ENCODE assay signal across 18 cellular contexts in the genomic region with DNA sequence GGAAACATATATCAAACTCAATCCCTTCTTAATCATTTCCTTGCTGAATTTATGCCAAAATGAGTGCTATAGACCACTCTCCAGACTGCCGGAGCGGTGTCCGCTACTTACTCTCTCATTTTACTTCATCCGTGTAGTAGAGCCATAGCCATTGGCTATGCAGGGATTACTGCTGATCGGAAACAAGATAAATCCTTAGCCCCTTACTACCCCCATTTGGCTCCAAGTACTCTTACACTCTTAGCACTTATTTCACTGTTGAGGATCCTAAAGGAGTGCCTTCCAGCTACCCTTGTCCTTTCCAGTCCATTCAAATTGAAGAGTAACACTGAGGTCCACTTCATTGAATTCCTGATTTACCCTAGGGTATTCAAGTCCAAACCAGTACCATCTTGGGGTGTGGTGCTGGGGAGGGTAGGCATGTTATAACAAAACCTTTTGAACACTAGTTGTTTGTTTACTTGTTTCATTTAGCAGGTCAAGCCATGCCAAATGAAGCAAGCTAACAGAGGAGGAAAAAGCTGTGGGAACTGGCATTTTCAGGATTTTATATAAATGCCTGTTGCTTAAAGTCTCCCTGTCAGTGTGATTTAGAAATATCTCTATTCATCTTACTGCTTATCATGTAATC.
DNase-seq lines count a peak whose midpoint lies in the region; ATAC-seq, FAIRE-seq and TF ChIP-seq lines count a peak whose summit lies in the region.
"Had no signal": no experiment of that assay in that cellular context is flagged by ENCODE, and none has a peak within 500 bp of the region (broad histone marks: within the 10 kb centered on the region; RNA-seq: fewer than 3 reads in every experiment).

No MANE protein-coding gene starts in this region.

- no peak overlapping the region for H2AFZ ChIP-seq in GM23248
- H2AFZ ChIP-seq: PC-9 had no signal

- H3F3A ChIP-seq in GM23248 (ENCODE audit: insufficient read depth) = no peaks in the 10 kb centered on the region

- H3K79me2 ChIP-seq in GM23248 (ENCODE audit: insufficient read depth) = no peaks in the 10 kb centered on the region

- POLR2A ChIA-PET in A549 (lab: Yijun Ruan, JAX) = no interaction called here

- H3K9ac ChIP-seq in GM23248 = no peak overlapping the region

- intact Hi-C loops in testis (cut with DNase I; ENCODE audit: low total_unique reads) = no loop called here

- ATAC-seq in A549 (no peak), HG03280 (IDR thresholded peaks at IDR 0.05; ENCODE audit: unreplicated experiment) (no peak)

- H3K9me2 ChIP-seq in GM23248 (ENCODE audit: insufficient read depth) = no peaks in the 10 kb centered on the region

- H3K27ac ChIP-seq in A549 = no peak overlapping the region
- no peak overlapping the region for H3K27ac ChIP-seq in brain microvascular endothelial cell
- no peak overlapping the region for H3K27ac ChIP-seq in testis
- no peak overlapping the region for H3K27ac ChIP-seq in GM23248
- H3K27ac ChIP-seq: C4-2B, PC-9, SJSA1 had no signal

- no peaks in the 10 kb centered on the region for H4K20me1 ChIP-seq in GM23248 (ENCODE audit: insufficient read depth)

- TF ChIP-seq POLR2A in A549 (IDR thresholded peaks at IDR 0.05; ENCODE audit: low read length) (no peak), testis (IDR thresholded peaks at IDR 0.05) (no peak)

- H3K9me3 ChIP-seq in A549 (no peaks in the 10 kb centered on the region), testis (no peaks in the 10 kb centered on the region), GM23248 (ENCODE audit: low read depth) (no peaks in the 10 kb centered on the region)

- no peaks in the 10 kb centered on the region for H3K36me3 ChIP-seq in brain microvascular endothelial cell (replicated peaks)
- H3K36me3 ChIP-seq in testis (ENCODE audit: low read depth, missing control alignments) = no peaks in the 10 kb centered on the region
- H3K36me3 ChIP-seq in GM23248 (ENCODE audit: low read depth) = no peaks in the 10 kb centered on the region
- H3K36me3 ChIP-seq: SJSA1 had no signal

- TF ChIP-seq CTCF in A549 (IDR thresholded peaks at IDR 0.05) (no peak), brain microvascular endothelial cell (IDR thresholded peaks at IDR 0.05; ENCODE audit: low read depth, low read length, missing control alignments) (no peak), testis (IDR thresholded peaks at IDR 0.05) (no peak)

- no peak for TF ChIP-seq EP300 in A549 (IDR thresholded peaks at IDR 0.05)

- in situ Hi-C loops in brain microvascular endothelial cell (cut with HindIII; ENCODE audit: low pct_ligation_motif_present, low sequenced_read_pairs) = no loop called here
- in situ Hi-C loops in GM23248 (cut with MboI) = no loop called here

- H3K27me3 ChIP-seq in brain microvascular endothelial cell (replicated peaks) = no peaks in the 10 kb centered on the region
- H3K27me3 ChIP-seq in testis = no peaks in the 10 kb centered on the region
- no peaks in the 10 kb centered on the region for H3K27me3 ChIP-seq in GM23248 (replicated peaks; ENCODE audit: insufficient read depth)
- H3K27me3 ChIP-seq: SJSA1 had no signal

- DNase-seq in A549 (ENCODE audit: low read depth in 1 of 2, low spot score in 1 of 2) (no peak), LHCN-M2 (ENCODE audit: low read depth) (peak; percentile 13), dermis blood vessel endothelial cell (peak; percentile 42), iris pigment epithelial cell (ENCODE audit: low read depth) (peak; percentile 3), brain microvascular endothelial cell (no peak), testis (no peak), GM23248 (no peak)
- DNase-seq: DND-41, HFFc6, NCI-H1930, NCI-H510A, NCI-H82, PC-9 had no signal

- WGBS in A549 (ENCODE audit: missing lambda C conversion rate) = 89% methylated on average over 5 of the region's 5 CpGs
- WGBS in testis, 2 donors = 76% methylated on average over 5 of the region's 5 CpGs
- 72 to 83% methylated on average over 5 of the region's 5 CpGs for WGBS in GM23248 (ENCODE audit: low coverage in 1 of 2, low lambda C conversion rate in 2 of 2, missing lambda C conversion rate in 2 of 2), 2 experiments

- H3K4me1 ChIP-seq in A549 = no peaks in the 10 kb centered on the region
- no peaks in the 10 kb centered on the region for H3K4me1 ChIP-seq in testis
- H3K4me1 ChIP-seq in GM23248 (ENCODE audit: insufficient read depth) = no peaks in the 10 kb centered on the region
- H3K4me1 ChIP-seq: SJSA1 had no signal

- peak overlapping the region; percentile 14; the same call in 1 of the 3 replicates for H3K4me2 ChIP-seq in A549
- H3K4me2 ChIP-seq in GM23248 (ENCODE audit: unreplicated experiment) = no peak overlapping the region
- H3K4me2 ChIP-seq: PC-9 had no signal

- no peak for TF ChIP-seq RAD21 in A549 (conservative IDR thresholded peaks at IDR 0.05 in 1 of 2, IDR thresholded peaks at IDR 0.05 in 1 of 2)

- FAIRE-seq in A549 (lab: Jason Lieb, UNC) = no peak
- FAIRE-seq: A204.1, G401.6 had no signal

- no peak overlapping the region for H3K4me3 ChIP-seq in A549
- H3K4me3 ChIP-seq in brain microvascular endothelial cell (ENCODE audit: low read depth, low read length) = no peak overlapping the region
- H3K4me3 ChIP-seq in testis = no peak overlapping the region
- no peak overlapping the region for H3K4me3 ChIP-seq in GM23248
- H3K4me3 ChIP-seq: PC-9, SJSA1 had no signal

- CTCF ChIA-PET in A549 (lab: Yijun Ruan, JAX) = no interaction called here

TF ChIP-seq in A549, 52 proteins besides CTCF, POLR2A, EP300 and RAD21:
- TF ChIP-seq HOXB5 (CRISPR knock-in tag; IDR thresholded peaks at IDR 0.05) (no peak), ZNF302 (CRISPR knock-in tag; IDR thresholded peaks at IDR 0.05) (no peak), MAZ (IDR thresholded peaks at IDR 0.05; ENCODE audit: borderline replicate concordance, low read depth, low read length) (no peak), CHD4 (IDR thresholded peaks at IDR 0.05; ENCODE audit: borderline replicate concordance) (no peak), HEYL (CRISPR knock-in tag; IDR thresholded peaks at IDR 0.05) (no peak)
- TF ChIP-seq, protein P1, sequence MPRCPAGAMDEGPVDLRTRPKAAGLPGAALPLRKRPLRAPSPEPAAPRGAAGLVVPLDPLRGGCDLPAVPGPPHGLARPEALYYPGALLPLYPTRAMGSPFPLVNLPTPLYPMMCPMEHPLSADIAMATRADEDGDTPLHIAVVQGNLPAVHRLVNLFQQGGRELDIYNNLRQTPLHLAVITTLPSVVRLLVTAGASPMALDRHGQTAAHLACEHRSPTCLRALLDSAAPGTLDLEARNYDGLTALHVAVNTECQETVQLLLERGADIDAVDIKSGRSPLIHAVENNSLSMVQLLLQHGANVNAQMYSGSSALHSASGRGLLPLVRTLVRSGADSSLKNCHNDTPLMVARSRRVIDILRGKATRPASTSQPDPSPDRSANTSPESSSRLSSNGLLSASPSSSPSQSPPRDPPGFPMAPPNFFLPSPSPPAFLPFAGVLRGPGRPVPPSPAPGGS (IDR thresholded peaks at IDR 0.05) = no peak
TF ChIP-seq in A549: peak in this region for 0.

Comparison
In these comparisons a context has a peak if more than half of its experiments do, and no peak if none do; other contexts are left out.
1. DNase-seq: peak in LHCN-M2 (single experiment), dermis blood vessel endothelial cell (single experiment) and iris pigment epithelial cell (single experiment); none in A549 (0 of 2), brain microvascular endothelial cell (single experiment), testis (single experiment) and GM23248 (single experiment).